In genomic region chr17:62510247-62510819, GRCh38 we compare ENCODE assay signal across 7 cellular contexts. TPM values are rescaled to one million over a fixed set of nuclear protein-coding genes. Genes with fewer than 3 reads are reported as not detected.
A peak's percentile ranks its signal among the peaks of the same experiment; 100 is the strongest.
DNase-seq lines count a peak whose midpoint lies in the region; ATAC-seq and TF ChIP-seq lines count a peak whose summit lies in the region.
"Not testable (repeated sequence)": the region's sequence is repeated elsewhere in the genome, so short reads cannot be mapped to it uniquely, and the experiment has no call there.

No MANE protein-coding gene starts in this region.

- H3K36me3 ChIP-seq in endodermal cell (ENCODE audit: control insufficient read depth, insufficient read depth, low read length): peaks cover 14% of the 10 kb centered on the region
- H3K36me3 ChIP-seq in left lung, neutrophil: not testable (repeated sequence)

- H3K4ac ChIP-seq in H9 (ENCODE audit: low read depth, low read length): not testable (repeated sequence)

- peak; percentile 65 for ATAC-seq in activated naive CD8-positive, alpha-beta T cell treated with anti-CD3 and anti-CD28 coated beads, Interleukin-2, amount 10 ng/mL, durations not matched to agents 7 days and 5 days (ENCODE audit: low read depth)
- ATAC-seq in left lung: peak; percentile 52

- H3K4me3 Mint-ChIP-seq in H9; T-helper 2 cell treated with Interferon-gamma antibody and Interleukin-4, amounts not matched to agents 5 μg/mL and 100 μg/mL, for 36 hours; activated T-cell treated with anti-CD3 and anti-CD28 coated beads, Interleukin-2, amount 50 U/mL, for 24 hours; endodermal cell: not testable (repeated sequence)
- peak overlapping the region; percentile 5 for H3K4me3 Mint-ChIP-seq in activated naive CD8-positive, alpha-beta T cell treated with anti-CD3 and anti-CD28 coated beads, Interleukin-2, amount 10 ng/mL, durations not matched to agents 7 days and 5 days

- not testable (repeated sequence) for H3K27ac ChIP-seq in H9 (ENCODE audit: insufficient read length, low read depth, low read length); endodermal cell (ENCODE audit: low read depth, low read length); left lung
- peak overlapping the region; percentile 29 for H3K27ac ChIP-seq in neutrophil

- TF ChIP-seq CTCF in H9 (conservative IDR thresholded peaks at IDR 0.05); endodermal cell (conservative IDR thresholded peaks at IDR 0.05); left lung (IDR thresholded peaks at IDR 0.05); neutrophil (IDR thresholded peaks at IDR 0.05): not testable (repeated sequence)

- not testable (repeated sequence) for DNase-seq in H9; T-helper 2 cell treated with Interferon-gamma antibody and Interleukin-4, amounts not matched to agents 5 μg/mL and 100 μg/mL, for 36 hours (ENCODE audit: low spot score); activated T-cell treated with anti-CD3 and anti-CD28 coated beads, Interleukin-2, amount 50 U/mL, for 24 hours; activated naive CD8-positive, alpha-beta T cell treated with anti-CD3 and anti-CD28 coated beads, Interleukin-2, amount 10 ng/mL, durations not matched to agents 7 days and 5 days; endodermal cell; left lung

- not testable (repeated sequence) for H2AK5ac ChIP-seq in H9 (ENCODE audit: insufficient read length, low read length)

- H3K56ac ChIP-seq in H9 (ENCODE audit: insufficient read length, low read depth, low read length): not testable (repeated sequence)

- H3K9me3 ChIP-seq in H9 (ENCODE audit: control insufficient read depth, low read depth, low read length); endodermal cell (ENCODE audit: control insufficient read depth, low read length); left lung; neutrophil: not testable (repeated sequence)

- H4K5ac ChIP-seq in H9 (ENCODE audit: insufficient read length, low read depth, low read length): not testable (repeated sequence)

- not testable (repeated sequence) for H3K79me2 ChIP-seq in H9 (ENCODE audit: insufficient read depth, low read length)

- not testable (repeated sequence) for H3T11ph ChIP-seq in H9 (ENCODE audit: low read length)

- H3K18ac ChIP-seq in H9 (ENCODE audit: insufficient read length, low read depth, low read length): not testable (repeated sequence)

- H3K4me2 ChIP-seq in H9 (ENCODE audit: insufficient read depth, insufficient read length, low read length): not testable (repeated sequence)

- peak overlapping the region in 2 of 3 experiments; percentile 19 to 65; a peak in 5 of 7 replicates for H3K27ac Mint-ChIP-seq in H9
- peak overlapping the region; percentile 67 for H3K27ac Mint-ChIP-seq in T-helper 2 cell treated with Interferon-gamma antibody and Interleukin-4, amounts not matched to agents 5 μg/mL and 100 μg/mL, for 36 hours
- H3K27ac Mint-ChIP-seq in activated T-cell treated with anti-CD3 and anti-CD28 coated beads, Interleukin-2, amount 50 U/mL, for 24 hours: peak overlapping the region; percentile 56
- H3K27ac Mint-ChIP-seq in activated naive CD8-positive, alpha-beta T cell treated with anti-CD3 and anti-CD28 coated beads, Interleukin-2, amount 10 ng/mL, durations not matched to agents 7 days and 5 days: peak overlapping the region; percentile 48
- peak overlapping the region; percentile 48 for H3K27ac Mint-ChIP-seq in endodermal cell

- H3K4me1 Mint-ChIP-seq in H9: not testable (repeated sequence)
- peaks cover 20% of the 10 kb centered on the region for H3K4me1 Mint-ChIP-seq in T-helper 2 cell treated with Interferon-gamma antibody and Interleukin-4, amounts not matched to agents 5 μg/mL and 100 μg/mL, for 36 hours (ENCODE audit: low read depth)
- peaks cover 49% of the 10 kb centered on the region for H3K4me1 Mint-ChIP-seq in activated T-cell treated with anti-CD3 and anti-CD28 coated beads, Interleukin-2, amount 50 U/mL, for 24 hours (ENCODE audit: low read depth)
- H3K4me1 Mint-ChIP-seq in activated naive CD8-positive, alpha-beta T cell treated with anti-CD3 and anti-CD28 coated beads, Interleukin-2, amount 10 ng/mL, durations not matched to agents 7 days and 5 days: peaks cover 18% of the 10 kb centered on the region
- peaks cover 12% of the 10 kb centered on the region for H3K4me1 Mint-ChIP-seq in endodermal cell

- POLR2A ChIA-PET in activated naive CD8-positive, alpha-beta T cell treated with anti-CD3 and anti-CD28 coated beads, Interleukin-2, amount 10 ng/mL, durations not matched to agents 7 days and 5 days (lab: Charles Lee): not testable (repeated sequence)

- not testable (repeated sequence) for H3K23me2 ChIP-seq in H9 (ENCODE audit: insufficient read length, low read depth, low read length, poor library complexity, severe bottlenecking)

- H2AFZ ChIP-seq in H9 (ENCODE audit: low read length): not testable (repeated sequence)

- H3K79me1 ChIP-seq in H9 (ENCODE audit: insufficient read depth, low read depth, low read length, poor library complexity, severe bottlenecking): not testable (repeated sequence)

- not testable (repeated sequence) for H3K27me3 Mint-ChIP-seq in H9 (ENCODE audit: low read depth); T-helper 2 cell treated with Interferon-gamma antibody and Interleukin-4, amounts not matched to agents 5 μg/mL and 100 μg/mL, for 36 hours (ENCODE audit: low read depth); activated T-cell treated with anti-CD3 and anti-CD28 coated beads, Interleukin-2, amount 50 U/mL, for 24 hours; activated naive CD8-positive, alpha-beta T cell treated with anti-CD3 and anti-CD28 coated beads, Interleukin-2, amount 10 ng/mL, durations not matched to agents 7 days and 5 days; endodermal cell (ENCODE audit: insufficient read depth)

- H3K36me3 Mint-ChIP-seq in H9 (ENCODE audit: insufficient read depth in 1 of 3, low read depth in 3 of 3): peaks cover 0 to 10% (median 6%) of the 10 kb centered on the region in 3 experiments; a peak in 2 of 7 replicates
- not testable (repeated sequence) for H3K36me3 Mint-ChIP-seq in T-helper 2 cell treated with Interferon-gamma antibody and Interleukin-4, amounts not matched to agents 5 μg/mL and 100 μg/mL, for 36 hours (ENCODE audit: low read depth); activated naive CD8-positive, alpha-beta T cell treated with anti-CD3 and anti-CD28 coated beads, Interleukin-2, amount 10 ng/mL, durations not matched to agents 7 days and 5 days
- H3K36me3 Mint-ChIP-seq in activated T-cell treated with anti-CD3 and anti-CD28 coated beads, Interleukin-2, amount 50 U/mL, for 24 hours (ENCODE audit: low read depth): peaks cover 23% of the 10 kb centered on the region
- peaks cover 20% of the 10 kb centered on the region for H3K36me3 Mint-ChIP-seq in endodermal cell (ENCODE audit: low read depth)

- H2BK12ac ChIP-seq in H9 (ENCODE audit: insufficient read length, low read depth, low read length): not testable (repeated sequence)

- H2BK5ac ChIP-seq in H9 (ENCODE audit: insufficient read length, low read length): not testable (repeated sequence)

- no CpG with 5 or more reads among the region's 3 CpGs for WGBS in H9 (ENCODE audit: extremely low coverage, insufficient read length, low lambda C conversion rate)
- WGBS in endodermal cell (ENCODE audit: insufficient coverage in 1 of 2, insufficient read length in 1 of 2), 2 experiments: 89 to 100% methylated on average over 1 to 2 of the region's 3 CpGs

- not testable (repeated sequence) for H3K4me3 ChIP-seq in endodermal cell (ENCODE audit: low read length); left lung; neutrophil (ENCODE audit: low read depth in 1 of 2, low read length in 1 of 2)

- H3K23ac ChIP-seq in H9 (ENCODE audit: insufficient read length, low read depth, low read length): not testable (repeated sequence)

- not testable (repeated sequence) for H2BK20ac ChIP-seq in H9 (ENCODE audit: low read depth, low read length, poor library complexity, severe bottlenecking)

- H3K9me3 Mint-ChIP-seq in H9; T-helper 2 cell treated with Interferon-gamma antibody and Interleukin-4, amounts not matched to agents 5 μg/mL and 100 μg/mL, for 36 hours; activated T-cell treated with anti-CD3 and anti-CD28 coated beads, Interleukin-2, amount 50 U/mL, for 24 hours; activated naive CD8-positive, alpha-beta T cell treated with anti-CD3 and anti-CD28 coated beads, Interleukin-2, amount 10 ng/mL, durations not matched to agents 7 days and 5 days; endodermal cell: not testable (repeated sequence)

- H3K14ac ChIP-seq in H9 (ENCODE audit: insufficient read depth, low read length): not testable (repeated sequence)

- not testable (repeated sequence) for H4K8ac ChIP-seq in H9 (replicated peaks; ENCODE audit: insufficient read length, low read depth, low read length)

- not testable (repeated sequence) for H4K20me1 ChIP-seq in H9 (ENCODE audit: control insufficient read depth, insufficient read depth, insufficient read length)

- not testable (repeated sequence) for H2BK120ac ChIP-seq in H9 (ENCODE audit: low read depth, low read length, poor library complexity, severe bottlenecking)

- not testable (repeated sequence) for H3K27me3 ChIP-seq in H9 (ENCODE audit: insufficient read depth, low read length); endodermal cell (ENCODE audit: control insufficient read depth, insufficient read depth, low read length, poor library complexity, severe bottlenecking); left lung; neutrophil

- H3K9ac ChIP-seq in H9 (ENCODE audit: extremely low read depth, insufficient read length, low read length); endodermal cell (ENCODE audit: extremely low read depth, low read length, poor library complexity, severe bottlenecking): not testable (repeated sequence)

- H2BK15ac ChIP-seq in H9 (ENCODE audit: low read depth, low read length): not testable (repeated sequence)

- H4K91ac ChIP-seq in H9 (ENCODE audit: insufficient read length, low read depth, low read length): not testable (repeated sequence)

- not testable (repeated sequence) for H3K4me1 ChIP-seq in H9 (ENCODE audit: insufficient read depth, low read length); endodermal cell (ENCODE audit: control insufficient read depth, insufficient read depth, low read length); neutrophil (ENCODE audit: control insufficient read depth in 1 of 2, insufficient read depth in 1 of 2, low read depth in 1 of 2, low read length in 1 of 2)
- peaks cover 0 to 28% of the 10 kb centered on the region in 2 donors for H3K4me1 ChIP-seq in left lung

- intact Hi-C loops in left lung (cut with DNase I): not testable (repeated sequence)

RNA-seq across cellular contexts. Expression of gene TLK2, which starts 31.7 kb away (rescaled TPM):
- total RNA-seq in H9 (2021) (63.7 and 67.0 TPM in 2 replicates), endodermal cell (10 to 100 TPM; 76.2 to 89.2 TPM), left lung (10 to 100 TPM; 32.2 to 34.7 TPM)
- 10 to 100 TPM; 47.1 to 59.3 TPM for total RNA-seq in activated naive CD8-positive, alpha-beta T cell treated with anti-CD3 and anti-CD28 coated beads, Interleukin-2, amount 10 ng/mL, durations not matched to agents 7 days and 5 days
- polyA plus RNA-seq in endodermal cell (2013, experiment 1 of 2): 49.8 TPM
- polyA plus RNA-seq in endodermal cell (2013, experiment 2 of 2): 41.1 TPM
